Comparison of ENCODE assay signal across 7 cellular contexts in genomic region chr12:57832966-57833365, GRCh38. TPM values are rescaled to one million over a fixed set of nuclear protein-coding genes. Genes with fewer than 3 reads are reported as not detected.
A peak's percentile ranks its signal among the peaks of the same experiment; 100 is the strongest.
DNase-seq lines count a peak whose midpoint lies in the region; ATAC-seq, FAIRE-seq and TF ChIP-seq lines count a peak whose summit lies in the region.

No MANE protein-coding gene starts in this region.

- H3K4me3 Mint-ChIP-seq in T-cell (peak overlapping the region in 1 of 3 donors; percentile 82), immature natural killer cell (peak overlapping the region in 1 of 5 donors; percentile 30)
- no peak overlapping the region for H3K4me3 Mint-ChIP-seq in stimulated activated effector memory CD8-positive, alpha-beta T cell treated with anti-CD3 and anti-CD28 coated beads, Interleukin-12 subunit alpha, Interleukin-12 subunit beta, amount 100 ng/mL, for 72 hours

- no peak for ATAC-seq in T-cell (replicated peaks in 1 of 4)
- ATAC-seq in stimulated activated effector memory CD8-positive, alpha-beta T cell treated with anti-CD3 and anti-CD28 coated beads, Interleukin-12 subunit alpha, Interleukin-12 subunit beta, amount 100 ng/mL, for 72 hours = peak; percentile 4

- no peak for DNase-seq in GM12892 (ENCODE audit: insufficient read length)
- no peak for DNase-seq in T-cell
- DNase-seq in immature natural killer cell = no peak
- DNase-seq in stimulated activated effector memory CD8-positive, alpha-beta T cell treated with anti-CD3 and anti-CD28 coated beads, Interleukin-12 subunit alpha, Interleukin-12 subunit beta, amount 100 ng/mL, for 72 hours (ENCODE audit: low spot score in 2 of 2) = no peak
- DNase-seq in Ammon's horn (ENCODE audit: low spot score) = no peak
- DNase-seq in hepatic stellate cell (ENCODE audit: low spot score) = no peak
- DNase-seq in HTR-8/SVneo (ENCODE audit: insufficient read length, low spot score) = no peak

- FAIRE-seq in GM12892 (lab: Jason Lieb, UNC) = peak; percentile 33
- FAIRE-seq in HTR-8/SVneo (lab: Jason Lieb, UNC) = no peak

- H3K27ac Mint-ChIP-seq in T-cell (peak overlapping the region; percentile 23 to 92), immature natural killer cell (peak overlapping the region; percentile 5 to 77 (median 32))
- H3K27ac Mint-ChIP-seq in stimulated activated effector memory CD8-positive, alpha-beta T cell treated with anti-CD3 and anti-CD28 coated beads, Interleukin-12 subunit alpha, Interleukin-12 subunit beta, amount 100 ng/mL, for 72 hours = peak overlapping the region; percentile 63

- TF ChIP-seq POLR2A in GM12892 (IDR thresholded peaks at IDR 0.05; ENCODE audit: low read depth, low read length) = no peak

- H3K27me3 Mint-ChIP-seq in T-cell = no peaks in the 10 kb centered on the region
- no peaks in the 10 kb centered on the region for H3K27me3 Mint-ChIP-seq in immature natural killer cell (ENCODE audit: low read depth in 3 of 3)

- no peaks in the 10 kb centered on the region for H3K9me3 Mint-ChIP-seq in T-cell
- no peaks in the 10 kb centered on the region for H3K9me3 Mint-ChIP-seq in immature natural killer cell
- no peaks in the 10 kb centered on the region for H3K9me3 Mint-ChIP-seq in stimulated activated effector memory CD8-positive, alpha-beta T cell treated with anti-CD3 and anti-CD28 coated beads, Interleukin-12 subunit alpha, Interleukin-12 subunit beta, amount 100 ng/mL, for 72 hours

- H3K4me1 Mint-ChIP-seq in T-cell (peaks cover 79 to 88% (median 87%) of the 10 kb centered on the region in 3 donors), immature natural killer cell (peaks cover 72 to 80% of the 10 kb centered on the region in 2 donors)
- peaks cover 73% of the 10 kb centered on the region for H3K4me1 Mint-ChIP-seq in stimulated activated effector memory CD8-positive, alpha-beta T cell treated with anti-CD3 and anti-CD28 coated beads, Interleukin-12 subunit alpha, Interleukin-12 subunit beta, amount 100 ng/mL, for 72 hours

- CTCF ChIA-PET in T-cell (lab: Charles Lee) = interaction anchor here (0.6 to 2.0 kb wide), 10 partner anchors 9 to 938 kb away, joined by 3 to 18 read pairs (median 6); partner anchors contain the start of gene CTDSP2 (in 1 of the 2)

- H3K36me3 Mint-ChIP-seq in T-cell (peaks cover 7% of the 10 kb centered on the region), immature natural killer cell (peaks cover 0 to 6% (median 0%) of the 10 kb centered on the region in 3 donors)
- H3K36me3 Mint-ChIP-seq in stimulated activated effector memory CD8-positive, alpha-beta T cell treated with anti-CD3 and anti-CD28 coated beads, Interleukin-12 subunit alpha, Interleukin-12 subunit beta, amount 100 ng/mL, for 72 hours = peaks cover 24% of the 10 kb centered on the region

- POLR2A ChIA-PET in T-cell (lab: Charles Lee) = interaction anchor here (0.6 to 0.7 kb wide), 4 partner anchors 20 to 40 kb away, joined by 3 to 13 read pairs (median 6); no protein-coding TSS in a partner anchor

RNA-seq across cellular contexts. Expression of gene CTDSP2, which starts 13.6 kb away (rescaled TPM):
- polyA plus RNA-seq in GM12892 (2012; ENCODE audit: missing spikeins) = 44.9 TPM
- total RNA-seq in T-cell = 100 to 1,000 TPM; 132 to 246 (median 234) TPM
- polyA plus RNA-seq in immature natural killer cell = 10 to 100 TPM; 30.6 to 51.8 (median 36.5) TPM

RNA-seq across cellular contexts. Expression of gene AVIL, which starts 14.4 kb away (rescaled TPM):
- polyA plus RNA-seq in GM12892 (2012; ENCODE audit: missing spikeins) = 2.1 TPM
- 10 to 100 TPM in 1 of 5 donors, 1 to 10 TPM in 4; 2.2 to 12.3 (median 8.9) TPM for total RNA-seq in T-cell
- polyA plus RNA-seq in immature natural killer cell = under 1 TPM in 2 of 3 donors, not detected in 1; 0.40 to 0.95 TPM

RNA-seq across cellular contexts. Expression of gene TSFM, which starts 50.4 kb away (rescaled TPM):
- 47.5 TPM for polyA plus RNA-seq in GM12892 (2012; ENCODE audit: missing spikeins)
- total RNA-seq in T-cell = 10 to 100 TPM; 15.5 to 21.5 (median 20.2) TPM
- polyA plus RNA-seq in immature natural killer cell = 10 to 100 TPM; 22.2 to 38.6 (median 23.4) TPM
